Comparison of ENCODE assay signal across 9 cellular contexts in the genomic region with DNA sequence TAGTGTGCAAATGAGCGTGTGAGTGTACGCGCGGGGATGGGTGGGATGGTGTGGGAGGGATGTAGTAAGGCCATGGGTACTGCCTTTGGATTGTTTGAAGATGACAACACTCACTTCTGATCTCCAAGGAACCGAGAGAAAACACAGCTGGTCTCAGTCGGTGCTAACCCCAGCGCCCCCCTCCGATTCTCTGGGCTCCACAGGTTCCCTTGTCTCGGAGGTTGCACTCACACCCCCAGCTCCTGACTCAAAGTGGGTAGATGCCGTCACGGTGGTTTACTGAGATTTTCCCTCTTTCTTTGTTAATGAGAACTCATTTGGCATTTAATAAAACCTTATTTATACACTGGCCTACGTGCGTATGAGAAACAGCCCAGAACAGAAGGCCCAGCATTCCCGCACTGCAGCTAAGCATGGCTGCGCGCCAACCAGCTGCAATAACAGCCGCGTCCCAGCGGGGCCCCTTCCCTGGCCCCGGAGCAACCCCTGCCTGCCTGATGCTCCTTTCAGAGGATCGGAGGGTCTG. TPM values are rescaled to one million over a fixed set of nuclear protein-coding genes. Genes with fewer than 3 reads are reported as not detected.
A peak's percentile ranks its signal among the peaks of the same experiment; 100 is the strongest.
DNase-seq lines count a peak whose midpoint lies in the region; ATAC-seq and TF ChIP-seq lines count a peak whose summit lies in the region.
"Had no signal": no experiment of that assay in that cellular context is flagged by ENCODE, and none has a peak within 500 bp of the region (broad histone marks: within the 10 kb centered on the region; RNA-seq: fewer than 3 reads in every experiment).

No MANE protein-coding gene starts in this region.

- H3K36me3 Mint-ChIP-seq in T-helper 2 cell treated with Interferon-gamma antibody and Interleukin-4, amounts not matched to agents 5 μg/mL and 100 μg/mL, for 36 hours (ENCODE audit: low read depth): no peaks in the 10 kb centered on the region

- no peaks in the 10 kb centered on the region for H3K9me3 Mint-ChIP-seq in T-helper 2 cell treated with Interferon-gamma antibody and Interleukin-4, amounts not matched to agents 5 μg/mL and 100 μg/mL, for 36 hours

- no peak overlapping the region for H3K27ac Mint-ChIP-seq in T-helper 2 cell treated with Interferon-gamma antibody and Interleukin-4, amounts not matched to agents 5 μg/mL and 100 μg/mL, for 36 hours

- H3K27me3 Mint-ChIP-seq in T-helper 2 cell treated with Interferon-gamma antibody and Interleukin-4, amounts not matched to agents 5 μg/mL and 100 μg/mL, for 36 hours (ENCODE audit: low read depth): peaks cover 13% of the 10 kb centered on the region

- TF ChIP-seq POLR2A in Peyer's patch (IDR thresholded peaks at IDR 0.05): no peak

- intact Hi-C loops in upper lobe of right lung (cut with DNase I): no loop called here

- TF ChIP-seq CTCF in Peyer's patch (IDR thresholded peaks at IDR 0.05) (no peak), fibroblast of pulmonary artery (IDR thresholded peaks at IDR 0.05; ENCODE audit: low read length, missing control alignments) (no peak), upper lobe of right lung (IDR thresholded peaks at IDR 0.05) (no peak), foreskin keratinocyte (conservative IDR thresholded peaks at IDR 0.05) (no peak)

- H3K4me3 ChIP-seq in Peyer's patch (no peak overlapping the region), fibroblast of pulmonary artery (replicated peaks; ENCODE audit: low read depth, low read length) (no peak overlapping the region), upper lobe of right lung (no peak overlapping the region)

- H3K4me1 ChIP-seq in Peyer's patch: peaks cover 0 to 21% (median 0%) of the 10 kb centered on the region in 4 donors
- peaks cover 47% of the 10 kb centered on the region for H3K4me1 ChIP-seq in upper lobe of right lung
- no peaks in the 10 kb centered on the region for H3K4me1 ChIP-seq in foreskin keratinocyte

- ATAC-seq in upper lobe of right lung (peak; percentile 38), foreskin keratinocyte (no peak), HG03439 (IDR thresholded peaks at IDR 0.05; ENCODE audit: unreplicated experiment) (no peak)

- H3K27ac ChIP-seq in Peyer's patch (peak overlapping the region; percentile 42 to 82 (median 58)), upper lobe of right lung (peak overlapping the region; percentile 81), foreskin keratinocyte (no peak overlapping the region)

- peak in 2 of 3 donors; percentile 61 to 65 for DNase-seq in Peyer's patch
- peak; percentile 95 for DNase-seq in fibroblast of pulmonary artery (ENCODE audit: low read depth)
- peak; percentile 67 for DNase-seq in myocyte (ENCODE audit: low read depth)
- no peak for DNase-seq in upper lobe of right lung
- no peak for DNase-seq in foreskin keratinocyte
- no peak for DNase-seq in T-helper 2 cell treated with Interferon-gamma antibody and Interleukin-4, amounts not matched to agents 5 μg/mL and 100 μg/mL, for 36 hours (ENCODE audit: low spot score)
- no peak for DNase-seq in NCI-H2107 (lab: John Stamatoyannopoulos, UW)
- DNase-seq: activated CD4-positive, alpha-beta T cell treated with anti-CD3 and anti-CD28 coated beads for 1 hour had no signal

- no peaks in the 10 kb centered on the region for H3K9me3 ChIP-seq in Peyer's patch
- H3K9me3 ChIP-seq in upper lobe of right lung: no peaks in the 10 kb centered on the region

- H3K4me1 Mint-ChIP-seq in T-helper 2 cell treated with Interferon-gamma antibody and Interleukin-4, amounts not matched to agents 5 μg/mL and 100 μg/mL, for 36 hours (ENCODE audit: low read depth): peaks cover 16% of the 10 kb centered on the region

- H3K27me3 ChIP-seq in Peyer's patch (no peaks in the 10 kb centered on the region), upper lobe of right lung (no peaks in the 10 kb centered on the region), foreskin keratinocyte (no peaks in the 10 kb centered on the region)

- no peak overlapping the region for H3K4me3 Mint-ChIP-seq in T-helper 2 cell treated with Interferon-gamma antibody and Interleukin-4, amounts not matched to agents 5 μg/mL and 100 μg/mL, for 36 hours

- no peaks in the 10 kb centered on the region for H3K36me3 ChIP-seq in Peyer's patch
- no peaks in the 10 kb centered on the region for H3K36me3 ChIP-seq in upper lobe of right lung

RNA-seq across cellular contexts. Expression of gene ABCA4, which starts 25.8 kb away (rescaled TPM):
- total RNA-seq in Peyer's patch (1 to 10 TPM; 2.1 to 7.5 (median 5.0) TPM), myocyte (0.08 and 0.52 TPM in 2 replicates), upper lobe of right lung (1.4 TPM), foreskin keratinocyte (0.03 TPM in 1 of 2 replicates, not detected in the other)
- 0.81 TPM for polyA plus RNA-seq in myocyte (2012)
- 0.02 TPM in 1 of 2 replicates, not detected in the other for polyA plus RNA-seq in foreskin keratinocyte

Comparison
In these comparisons a context has a peak if more than half of its experiments do, and no peak if none do; other contexts are left out.
1. DNase-seq: peak in Peyer's patch (2 of 3), fibroblast of pulmonary artery (single experiment) and myocyte (single experiment); none in upper lobe of right lung (single experiment), foreskin keratinocyte (0 of 2), T-helper 2 cell treated with Interferon-gamma antibody and Interleukin-4, amounts not matched to agents 5 μg/mL and 100 μg/mL, for 36 hours (single experiment) and NCI-H2107 (single experiment).